Comparison of ENCODE assay signal across 18 cellular contexts in the genomic region with DNA sequence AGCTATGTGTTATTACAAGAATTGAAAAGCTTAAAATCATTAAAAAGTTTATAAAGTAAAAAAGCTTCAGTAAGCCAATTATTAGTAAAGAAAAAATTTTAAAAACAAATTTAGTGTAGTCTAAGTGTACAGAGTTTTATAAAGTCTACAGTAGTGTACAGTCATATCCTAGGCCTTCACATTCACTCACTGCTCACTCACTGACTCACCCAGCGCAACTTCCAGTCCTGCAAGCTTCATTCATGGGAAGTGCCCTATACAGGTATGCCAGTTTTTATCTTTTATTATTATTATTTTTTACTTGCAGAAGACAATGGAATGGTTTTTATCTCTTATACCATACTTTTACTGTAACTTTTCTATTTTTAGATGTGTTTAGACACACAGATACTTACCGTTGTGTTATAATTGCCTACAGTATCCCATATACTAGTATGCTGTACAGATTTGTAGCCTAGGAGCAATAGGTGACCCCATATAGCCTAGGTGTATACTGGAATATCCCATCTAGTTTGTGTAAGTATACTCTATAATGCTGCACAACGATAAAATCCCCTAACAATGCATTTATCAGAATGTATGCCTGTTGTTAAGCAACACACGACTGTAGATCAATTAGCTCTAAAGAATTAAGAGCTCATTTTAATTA.
A peak's percentile ranks its signal among the peaks of the same experiment; 100 is the strongest.
DNase-seq lines count a peak whose midpoint lies in the region; ATAC-seq, FAIRE-seq and TF ChIP-seq lines count a peak whose summit lies in the region.
"Had no signal": no experiment of that assay in that cellular context is flagged by ENCODE, and none has a peak within 500 bp of the region (broad histone marks: within the 10 kb centered on the region; RNA-seq: fewer than 3 reads in every experiment).

No MANE protein-coding gene starts in this region.

- POLR2A ChIA-PET in endothelial cell of umbilical vein (lab: Charles Lee), result no interaction called here

- intact Hi-C loops in endothelial cell of umbilical vein (cut with micrococcal nuclease) (loop anchor here (5.0 kb wide), 3 partner anchors 68 to 273 kb away; a partner anchor contains a TSS), pancreas (cut with DNase I) (no loop called here)

- no TSS peak for BruUV-seq in endothelial cell of umbilical vein (replicated peaks; lab: Mats Ljungman, UMichigan)

- H3K36me3 ChIP-seq in endothelial cell of umbilical vein (ENCODE audit: control insufficient read depth in 2 of 2, extremely low read depth in 1 of 2, insufficient read depth in 2 of 2, low read length in 2 of 2) (no peaks in the 10 kb centered on the region), pancreas (no peaks in the 10 kb centered on the region), neural progenitor cell (no peaks in the 10 kb centered on the region)
- H3K36me3 ChIP-seq: lower lobe of right lung, thyroid gland had no signal

- ATAC-seq in pancreas (no peak), GM18907 (IDR thresholded peaks at IDR 0.05; ENCODE audit: unreplicated experiment) (no peak), HG02610 (IDR thresholded peaks at IDR 0.05; ENCODE audit: unreplicated experiment) (no peak)
- ATAC-seq: activated CD4-positive, CD25-positive, alpha-beta regulatory T cell treated with anti-CD3 and anti-CD28 coated beads, Interleukin-2, amount 50 U/mL, for 24 hours; lower lobe of right lung; T-helper 17 cell had no signal

- no peaks in the 10 kb centered on the region for H3K9me1 ChIP-seq in endothelial cell of umbilical vein (replicated peaks; ENCODE audit: control insufficient read depth, extremely low read depth, insufficient read depth, low read length)

- 94 to 96% methylated on average over 4 of the region's 4 CpGs for WGBS in pancreas, 2 donors

- no peaks in the 10 kb centered on the region for H3K27me3 Mint-ChIP-seq in type B pancreatic cell
- no peaks in the 10 kb centered on the region for H3K27me3 Mint-ChIP-seq in neural progenitor cell (ENCODE audit: insufficient read depth, low read depth)
- H3K27me3 Mint-ChIP-seq: activated T-cell treated with anti-CD3 and anti-CD28 coated beads, Interleukin-2, amount 50 U/mL, for 24 hours; T-helper 17 cell had no signal

- DNase-seq in GM19239 (ENCODE audit: insufficient read length, low spot score), result no peak
- DNase-seq in RKO (ENCODE audit: low spot score), result peak; percentile 72
- DNase-seq in endothelial cell of umbilical vein (ENCODE audit: low read depth, low spot score), result peak; percentile 62
- DNase-seq in pancreas, result no peak
- no peak for DNase-seq in type B pancreatic cell (ENCODE audit: extremely low spot score, unreplicated experiment)
- no peak for DNase-seq in neural progenitor cell (ENCODE audit: low spot score)
- DNase-seq: activated T-cell treated with anti-CD3 and anti-CD28 coated beads, Interleukin-2, amount 50 U/mL, for 24 hours; BE2C; lower lobe of right lung; NCI-H2081 treated with DMSO at 0.1 percent for 48 hours; stimulated activated CD8-positive, alpha-beta memory T cell treated with anti-CD3 and anti-CD28 coated beads, Interleukin-4, amount 100 ng/mL, for 48 hours; T-helper 17 cell; thyroid gland had no signal

- H3K4me1 Mint-ChIP-seq in type B pancreatic cell (ENCODE audit: unreplicated experiment) (peaks cover 9% of the 10 kb centered on the region), neural progenitor cell (peaks cover 5% of the 10 kb centered on the region)

- H3K4me1 ChIP-seq in endothelial cell of umbilical vein (ENCODE audit: control insufficient read depth, extremely low read depth, insufficient read depth, low read length) (peaks cover 51% of the 10 kb centered on the region), pancreas (peaks cover 0 to 3% (median 0%) of the 10 kb centered on the region in 3 donors), neural progenitor cell (no peaks in the 10 kb centered on the region)
- H3K4me1 ChIP-seq: lower lobe of right lung had no signal

- H3K27ac Mint-ChIP-seq in type B pancreatic cell (no peak overlapping the region), neural progenitor cell (no peak overlapping the region)
- H3K27ac Mint-ChIP-seq: activated T-cell treated with anti-CD3 and anti-CD28 coated beads, Interleukin-2, amount 50 U/mL, for 24 hours; nephron; T-helper 17 cell had no signal

- FAIRE-seq in GM19239 (lab: Jason Lieb, UNC) (peak; percentile 42), endothelial cell of umbilical vein (lab: Jason Lieb, UNC) (peak; percentile 4), pancreas (lab: Jason Lieb, UNC) (peak; percentile 80)
- FAIRE-seq: colon had no signal

- peaks cover 5% of the 10 kb centered on the region for H3K36me3 Mint-ChIP-seq in type B pancreatic cell
- no peaks in the 10 kb centered on the region for H3K36me3 Mint-ChIP-seq in neural progenitor cell

- no peak overlapping the region for H3K9ac ChIP-seq in endothelial cell of umbilical vein (replicated peaks; ENCODE audit: extremely low read depth, insufficient read depth, low read length)
- H3K9ac ChIP-seq in neural progenitor cell, result no peak overlapping the region

- H3K4me2 ChIP-seq in endothelial cell of umbilical vein (ENCODE audit: insufficient read depth, low read length) (peak overlapping the region; percentile 58), neural progenitor cell (no peak overlapping the region)

- H4K20me1 ChIP-seq in endothelial cell of umbilical vein (replicated peaks; ENCODE audit: control insufficient read depth, extremely low read depth, insufficient read depth, low read length) (no peaks in the 10 kb centered on the region), neural progenitor cell (ENCODE audit: low read depth) (no peaks in the 10 kb centered on the region)

- H3K27me3 ChIP-seq in endothelial cell of umbilical vein (ENCODE audit: control insufficient read depth in 2 of 2, insufficient read depth in 2 of 2, low read length in 2 of 2) (no peaks in the 10 kb centered on the region), pancreas (no peaks in the 10 kb centered on the region), neural progenitor cell (no peaks in the 10 kb centered on the region)
- H3K27me3 ChIP-seq: BE2C, thyroid gland had no signal

- no peak for TF ChIP-seq CTCF in endothelial cell of umbilical vein (IDR thresholded peaks at IDR 0.05; ENCODE audit: extremely low read depth in 1 of 2, insufficient read depth in 1 of 2, low read depth in 1 of 2, low read length in 2 of 2)
- TF ChIP-seq CTCF in pancreas (IDR thresholded peaks at IDR 0.05), result no peak
- TF ChIP-seq CTCF in type B pancreatic cell (conservative IDR thresholded peaks at IDR 0.05), result no peak
- TF ChIP-seq CTCF in neural progenitor cell (IDR thresholded peaks at IDR 0.05), result no peak

- H3K4me3 ChIP-seq in endothelial cell of umbilical vein (replicated peaks in 1 of 3; ENCODE audit: insufficient read depth in 1 of 3, low read depth in 1 of 3, low read length in 3 of 3) (no peak overlapping the region), pancreas (no peak overlapping the region), neural progenitor cell (no peak overlapping the region)
- H3K4me3 ChIP-seq: lower lobe of right lung, thyroid gland had no signal

- H3K27ac ChIP-seq in endothelial cell of umbilical vein (ENCODE audit: insufficient read depth, low read depth, low read length) (peak overlapping the region; percentile 66), pancreas (no peak overlapping the region), neural progenitor cell (no peak overlapping the region)
- H3K27ac ChIP-seq: lower lobe of right lung, thyroid gland had no signal

- CTCF ChIA-PET in endothelial cell of umbilical vein (lab: Charles Lee), result interaction anchor here (0.8 to 2.9 kb wide), 4 partner anchors 10 to 558 kb away, joined by 3 to 16 read pairs (median 9); no protein-coding TSS in a partner anchor

- no peak overlapping the region for H3K4me3 Mint-ChIP-seq in type B pancreatic cell
- H3K4me3 Mint-ChIP-seq in neural progenitor cell, result no peak overlapping the region
- H3K4me3 Mint-ChIP-seq: activated T-cell treated with anti-CD3 and anti-CD28 coated beads, Interleukin-2, amount 50 U/mL, for 24 hours; nephron; T-helper 17 cell had no signal

- dilution Hi-C loops in endothelial cell of umbilical vein (cut with MboI; ENCODE audit: extremely low pct_ligation_motif_present, low sequenced_read_pairs), result no loop called here

- no peaks in the 10 kb centered on the region for H3K9me3 ChIP-seq in endothelial cell of umbilical vein (replicated peaks; ENCODE audit: control insufficient read depth, insufficient read depth, low read length)
- H3K9me3 ChIP-seq in pancreas, result no peaks in the 10 kb centered on the region
- H3K9me3 ChIP-seq in neural progenitor cell (ENCODE audit: low read depth), result no peaks in the 10 kb centered on the region
- H3K9me3 ChIP-seq: BE2C, lower lobe of right lung, thyroid gland had no signal

- H2AFZ ChIP-seq in endothelial cell of umbilical vein (ENCODE audit: low read depth, low read length), result no peak overlapping the region
- H2AFZ ChIP-seq in neural progenitor cell (replicated peaks), result no peak overlapping the region

- H3K79me2 ChIP-seq in endothelial cell of umbilical vein (ENCODE audit: control insufficient read depth, insufficient read depth, low read length) (no peaks in the 10 kb centered on the region), neural progenitor cell (ENCODE audit: low read depth) (no peaks in the 10 kb centered on the region)

- peak; percentile 27 for TF ChIP-seq POLR2A in endothelial cell of umbilical vein (IDR thresholded peaks at IDR 0.05; ENCODE audit: low read depth, low read length)

- peaks cover 5% of the 10 kb centered on the region for H3F3A ChIP-seq in neural progenitor cell (ENCODE audit: low read depth)

- H3K9me3 Mint-ChIP-seq in type B pancreatic cell (no peaks in the 10 kb centered on the region), neural progenitor cell (no peaks in the 10 kb centered on the region)
- H3K9me3 Mint-ChIP-seq: activated T-cell treated with anti-CD3 and anti-CD28 coated beads, Interleukin-2, amount 50 U/mL, for 24 hours; nephron had no signal

TF ChIP-seq in endothelial cell of umbilical vein, 7 proteins besides CTCF, POLR2A, EP300 and RAD21:
- TF ChIP-seq FOS (IDR thresholded peaks at IDR 0.05; ENCODE audit: borderline replicate concordance, insufficient read depth, low read length) (peak; percentile 97), MYC (IDR thresholded peaks at IDR 0.05; ENCODE audit: low read depth, low read length) (no peak), GATA2 (IDR thresholded peaks at IDR 0.05; ENCODE audit: insufficient read depth, insufficient read length, low read depth, low read length) (peak; percentile 45), JUN (IDR thresholded peaks at IDR 0.05; ENCODE audit: borderline replicate concordance, insufficient read depth, insufficient read length, low read depth) (peak; percentile 50), POLR2AphosphoS5 (IDR thresholded peaks at IDR 0.05; ENCODE audit: insufficient read depth, low read depth, low read length) (peak; percentile 65), EZH2 (IDR thresholded peaks at IDR 0.05; ENCODE audit: borderline replicate concordance, low read depth, low read length, severe bottlenecking) (no peak)
- TF ChIP-seq, protein P1, sequence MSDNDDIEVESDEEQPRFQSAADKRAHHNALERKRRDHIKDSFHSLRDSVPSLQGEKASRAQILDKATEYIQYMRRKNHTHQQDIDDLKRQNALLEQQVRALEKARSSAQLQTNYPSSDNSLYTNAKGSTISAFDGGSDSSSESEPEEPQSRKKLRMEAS (IDR thresholded peaks at IDR 0.05; ENCODE audit: insufficient read depth, insufficient read length), result no peak

Comparison
In these comparisons a context has a peak if more than half of its experiments do, and no peak if none do; other contexts are left out.
1. DNase-seq: peak in RKO (single experiment) and endothelial cell of umbilical vein (single experiment); none in GM19239 (single experiment), pancreas (0 of 6), type B pancreatic cell (single experiment) and neural progenitor cell (single experiment).